In the genomic region with DNA sequence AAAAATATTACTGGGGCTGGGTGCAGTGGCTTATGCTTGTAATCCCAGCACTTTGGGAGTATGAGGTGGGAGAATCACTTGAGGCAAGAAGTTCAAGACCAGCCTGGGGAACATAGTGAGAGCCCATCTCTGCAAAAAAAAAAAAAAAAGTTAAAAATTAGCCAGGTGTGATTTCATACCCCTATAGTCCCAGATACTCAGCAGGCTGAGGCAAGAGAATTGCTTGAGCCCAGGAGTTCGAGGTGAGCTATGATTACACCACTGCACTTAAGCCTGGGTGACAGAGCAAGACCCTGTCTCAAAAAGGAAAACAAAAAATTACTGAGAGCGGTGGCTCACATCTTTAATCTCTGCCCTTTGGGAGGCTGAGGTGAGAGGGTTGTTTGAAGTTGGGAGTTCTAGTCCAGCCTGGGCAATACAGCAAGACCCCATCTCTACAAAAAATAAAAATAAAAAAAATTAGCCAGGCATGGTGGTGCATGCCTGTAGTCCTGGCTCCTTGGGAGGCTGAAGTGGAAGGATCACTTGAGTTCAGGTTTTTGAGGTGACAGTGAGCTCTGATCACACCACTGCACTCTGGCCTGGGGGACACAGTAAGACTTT, we compare ENCODE assay signal across 26 cellular contexts.
"Had no signal": no experiment of that assay in that cellular context is flagged by ENCODE, and none has a peak within 500 bp of the region (broad histone marks: within the 10 kb centered on the region; RNA-seq: fewer than 3 reads in every experiment).

No MANE protein-coding gene starts in this region.

- H3K4me3 ChIP-seq: dorsolateral prefrontal cortex, left lung, mucosa of descending colon, pancreas, smooth muscle cell, suprapubic skin, tibial artery had no signal

- H3K27ac ChIP-seq: left lung, neutrophil, pancreas, suprapubic skin, tibial artery had no signal

- H3K4me3 Mint-ChIP-seq: mesothelial cell of epicardium; naive B cell; natural killer cell treated with Interleukin-12 subunit alpha and Interleukin-12 subunit beta and Interleukin-15 and Interleukin-18, amount 100 ng/mL, for 72 hours; neural crest cell; stimulated activated naive CD8-positive, alpha-beta T cell treated with anti-CD3 and anti-CD28 coated beads, Interleukin-15, amount 100 ng/mL, for 72 hours; type B pancreatic cell had no signal

- FAIRE-seq: colon, frontal cortex, keratinocyte, pancreas had no signal

- H3K4me1 ChIP-seq: pancreas, suprapubic skin, tibial artery had no signal

- H3K27ac Mint-ChIP-seq: mesothelial cell of epicardium; natural killer cell treated with Interleukin-12 subunit alpha and Interleukin-12 subunit beta and Interleukin-15 and Interleukin-18, amount 100 ng/mL, for 72 hours; stimulated activated naive CD8-positive, alpha-beta T cell treated with anti-CD3 and anti-CD28 coated beads, Interleukin-15, amount 100 ng/mL, for 72 hours; type B pancreatic cell had no signal

- H3K9me3 Mint-ChIP-seq: mesothelial cell of epicardium; naive B cell; natural killer cell treated with Interleukin-12 subunit alpha and Interleukin-12 subunit beta and Interleukin-15 and Interleukin-18, amount 100 ng/mL, for 72 hours; neural crest cell; stimulated activated naive CD8-positive, alpha-beta T cell treated with anti-CD3 and anti-CD28 coated beads, Interleukin-15, amount 100 ng/mL, for 72 hours; type B pancreatic cell had no signal

- DNase-seq: dorsolateral prefrontal cortex; effector CD4-positive, alpha-beta T cell; head of caudate nucleus; left lung; mesenchymal stem cell; mucosa of descending colon; naive B cell; pancreas; stimulated activated CD4-positive, alpha-beta T cell treated with anti-CD3 and anti-CD28 coated beads, Interleukin-12 subunit alpha, Interleukin-12 subunit beta, amount 100 ng/mL, for 4 hours; stimulated activated CD4-positive, alpha-beta T cell treated with anti-CD3 and anti-CD28 coated beads, Interleukin-1b, Interleukin-23, amount 100 ng/mL, for 48 hours; stimulated activated CD4-positive, alpha-beta T cell treated with anti-CD3 and anti-CD28 coated beads, Interleukin-4, amount 100 ng/mL, for 1 hour; stimulated activated CD8-positive, alpha-beta memory T cell treated with anti-CD3 and anti-CD28 coated beads, Interleukin-4, amount 100 ng/mL, for 48 hours; stimulated activated naive CD4-positive, alpha-beta T cell; stimulated activated naive CD8-positive, alpha-beta T cell treated with anti-CD3 and anti-CD28 coated beads, Interleukin-15, amount 100 ng/mL, for 72 hours; tibial artery had no signal

- ATAC-seq: left lung; mucosa of descending colon; natural killer cell treated with Interleukin-12 subunit alpha and Interleukin-12 subunit beta and Interleukin-15 and Interleukin-18, amount 100 ng/mL, for 72 hours; pancreas; sciatic nerve; stimulated activated naive CD8-positive, alpha-beta T cell treated with anti-CD3 and anti-CD28 coated beads, Interleukin-15, amount 100 ng/mL, for 72 hours had no signal

- H3K27me3 ChIP-seq: dorsolateral prefrontal cortex, left lung, neutrophil, pancreas, suprapubic skin, tibial artery had no signal

- H3K27me3 Mint-ChIP-seq: naive B cell; natural killer cell treated with Interleukin-12 subunit alpha and Interleukin-12 subunit beta and Interleukin-15 and Interleukin-18, amount 100 ng/mL, for 72 hours; stimulated activated naive CD8-positive, alpha-beta T cell treated with anti-CD3 and anti-CD28 coated beads, Interleukin-15, amount 100 ng/mL, for 72 hours; type B pancreatic cell had no signal

- H3K4me1 Mint-ChIP-seq: mesothelial cell of epicardium had no signal

- H3K4me2 ChIP-seq: smooth muscle cell had no signal

- H3K9me3 ChIP-seq: left lung, mucosa of descending colon, neutrophil, pancreas, suprapubic skin, tibial artery had no signal
